ENCODE assay signal across 1 cellular context in genomic region chr1:27560271-27561125, GRCh38.
TF ChIP-seq lines count a peak whose summit lies in the region.

No MANE protein-coding gene starts in this region.

TF ChIP-seq in GM23338, 12 proteins besides CTCF, POLR2A, EP300 and RAD21 (continued from another document):
- TF ChIP-seq ZNF462 (CRISPR knock-in tag; IDR thresholded peaks at IDR 0.05), result no peak
- TF ChIP-seq REST (IDR thresholded peaks at IDR 0.05; ENCODE audit: unreplicated experiment), result no peak
